In genomic region chr17:55238197-55238930, GRCh38 we compare ENCODE assay signal across 8 cellular contexts. TPM values are rescaled to one million over a fixed set of nuclear protein-coding genes. Genes with fewer than 3 reads are reported as not detected.
DNase-seq lines count a peak whose midpoint lies in the region; ATAC-seq and TF ChIP-seq lines count a peak whose summit lies in the region.

No MANE protein-coding gene starts in this region.

- H3K36me3 ChIP-seq in heart right ventricle, result no peaks in the 10 kb centered on the region

- DNase-seq in NCI-H1092 (lab: John Stamatoyannopoulos, UW) (peak; percentile 96), T follicular helper cell (ENCODE audit: low read depth) (peak; percentile 78), amniotic epithelial cell (ENCODE audit: low read depth) (peak; percentile 85), heart right ventricle (peak; percentile 94 to 95), posterior cingulate gyrus (peak; percentile 90 to 99 (median 94)), type B pancreatic cell (ENCODE audit: extremely low spot score, unreplicated experiment) (peak; percentile 97)

- peak overlapping the region; percentile 29 to 69 (median 53) for H3K4me3 ChIP-seq in heart right ventricle

- intact Hi-C loops in heart right ventricle (cut with DNase I), result loop anchor here in 7 of 10 donors (1.0 to 10.0 kb wide), 9 partner anchors 24 to 116 kb away; partner anchors contain the start of gene HLF (in 4 of the 7)
- intact Hi-C loops in posterior cingulate gyrus (cut with DNase I), result loop anchor here (1.0 to 5.0 kb wide), 2 partner anchors 26 to 271 kb away; partner anchors contain the start of genes COX11, HLF and STXBP4

- no peaks in the 10 kb centered on the region for H3K9me3 Mint-ChIP-seq in type B pancreatic cell

- H3K9me3 ChIP-seq in heart right ventricle, result no peaks in the 10 kb centered on the region

- peaks cover 0 to 26% (median 0%) of the 10 kb centered on the region in 7 donors for H3K27me3 ChIP-seq in heart right ventricle

- H3K4me3 Mint-ChIP-seq in type B pancreatic cell, result peak overlapping the region; percentile 93

- H3K4me1 ChIP-seq in heart right ventricle, result peaks cover 0 to 21% (median 8%) of the 10 kb centered on the region in 9 donors

- peak; percentile 3 for TF ChIP-seq POLR2A in GM10847 (IDR thresholded peaks at IDR 0.05; ENCODE audit: extremely low read depth, insufficient read length)

- TF ChIP-seq CTCF in heart right ventricle (IDR thresholded peaks at IDR 0.05), result peak in 2 of 9 donors; percentile 16 to 23
- peak; percentile 49 for TF ChIP-seq CTCF in type B pancreatic cell (conservative IDR thresholded peaks at IDR 0.05)

- H3K36me3 Mint-ChIP-seq in type B pancreatic cell, result no peaks in the 10 kb centered on the region

- WGBS in heart right ventricle, 2 donors, result 0 to 1% methylated on average over 63 to 67 of the region's 67 CpGs

- ATAC-seq in HG02610 (IDR thresholded peaks at IDR 0.05; ENCODE audit: unreplicated experiment), result peak; percentile 89
- peak; percentile 99 to 100 (median 100) for ATAC-seq in heart right ventricle

- peak overlapping the region; percentile 6 to 87 (median 70) for H3K27ac ChIP-seq in heart right ventricle

- peak overlapping the region; percentile 89 for H3K27ac Mint-ChIP-seq in type B pancreatic cell

- H3K27me3 Mint-ChIP-seq in type B pancreatic cell, result peaks cover 19% of the 10 kb centered on the region

- peaks cover 3% of the 10 kb centered on the region for H3K4me1 Mint-ChIP-seq in type B pancreatic cell (ENCODE audit: unreplicated experiment)

RNA-seq across cellular contexts. Expression of gene HLF, which starts 26.4 kb away (rescaled TPM):
- total RNA-seq in heart right ventricle, result 10 to 100 TPM; 11.2 to 42.5 (median 31.3) TPM
- polyA plus RNA-seq in heart right ventricle, result 1 to 10 TPM; 4.1 to 4.4 TPM
- total RNA-seq in type B pancreatic cell (ENCODE audit: low replicate concordance), result 2.6 and 3.4 TPM in 2 replicates

Comparison
In these comparisons a context has a peak if more than half of its experiments do, and no peak if none do; other contexts are left out.
1. Peak in every context shown above with its lines: DNase-seq, ATAC-seq, H3K4me3 ChIP-seq and H3K27ac ChIP-seq.